13 cellular contexts compared by ENCODE assay signal in genomic region chr13:40640845-40641458, GRCh38. TPM values are rescaled to one million over a fixed set of nuclear protein-coding genes. Genes with fewer than 3 reads are reported as not detected.
DNase-seq lines count a peak whose midpoint lies in the region; ATAC-seq and TF ChIP-seq lines count a peak whose summit lies in the region.
"Had no signal": no experiment of that assay in that cellular context is flagged by ENCODE, and none has a peak within 500 bp of the region (broad histone marks: within the 10 kb centered on the region; RNA-seq: fewer than 3 reads in every experiment).

No MANE protein-coding gene starts in this region.

- H3K4me1 ChIP-seq in PC-3 (ENCODE audit: insufficient read depth, low read length) (0 out of 2 replicates have a peak, but pooled peaks cover 6% of the 10 kb centered on the region), hepatocyte (ENCODE audit: insufficient read depth) (peaks cover 23% of the 10 kb centered on the region)

- H3K9me2 ChIP-seq in PC-3 (replicated peaks; ENCODE audit: low read length) (no peaks in the 10 kb centered on the region), hepatocyte (replicated peaks; ENCODE audit: insufficient read depth) (no peaks in the 10 kb centered on the region)

- H3K9me3 ChIP-seq in PC-3 (ENCODE audit: low read length) (no peaks in the 10 kb centered on the region), hepatocyte (ENCODE audit: low read depth) (no peaks in the 10 kb centered on the region)
- H3K9me3 ChIP-seq: body of pancreas, esophagus muscularis mucosa, sigmoid colon had no signal

- no peak overlapping the region for H3K4me3 Mint-ChIP-seq in activated T-helper 2 cell treated with anti-CD3 and anti-CD28 coated beads, Interferon-gamma antibody, Interleukin-2, Interleukin-4, amounts not matched to agents 10 μg/mL and 5 μg/mL and 100 μg/mL, durations not matched to agents 14 hours and 24 hours and 36 hours (ENCODE audit: low read depth)

- H3K79me2 ChIP-seq in PC-3 (ENCODE audit: low read length), result 0 out of 2 replicates have a peak, but pooled peaks cover 12% of the 10 kb centered on the region
- H3K79me2 ChIP-seq in hepatocyte, result peaks cover 78% of the 10 kb centered on the region

- peaks cover 80% of the 10 kb centered on the region for H3K4me1 Mint-ChIP-seq in activated T-helper 2 cell treated with anti-CD3 and anti-CD28 coated beads, Interferon-gamma antibody, Interleukin-2, Interleukin-4, amounts not matched to agents 10 μg/mL and 5 μg/mL and 100 μg/mL, durations not matched to agents 14 hours and 24 hours and 36 hours (ENCODE audit: low read depth)

- H3F3A ChIP-seq in PC-3 (ENCODE audit: low read length, unreplicated experiment), result no peaks in the 10 kb centered on the region

- intact Hi-C loops in PC-3 (cut with micrococcal nuclease), result no loop called here
- intact Hi-C loops in activated T-helper 2 cell treated with anti-CD3 and anti-CD28 coated beads, Interferon-gamma antibody, Interleukin-2, Interleukin-4, amounts not matched to agents 10 μg/mL and 5 μg/mL and 100 μg/mL, durations not matched to agents 14 hours and 24 hours and 36 hours (cut with micrococcal nuclease), result no loop called here

- H3K36me3 ChIP-seq in PC-3 (ENCODE audit: low read depth, low read length) (no peaks in the 10 kb centered on the region), hepatocyte (replicated peaks; ENCODE audit: insufficient read depth, low read depth) (no peaks in the 10 kb centered on the region)
- H3K36me3 ChIP-seq: esophagus muscularis mucosa, sigmoid colon had no signal

- no TSS peak for BruUV-seq in PC-3 (replicated peaks; lab: Mats Ljungman, UMichigan)

- CTCF ChIA-PET in PC-3 (lab: Charles Lee), result no interaction called here

- H3K4me2 ChIP-seq in PC-3 (ENCODE audit: low read length) (no peak overlapping the region), hepatocyte (no peak overlapping the region)

- H3K27ac ChIP-seq in PC-3 (ENCODE audit: low read length) (no peak overlapping the region), hepatocyte (no peak overlapping the region)
- H3K27ac ChIP-seq: body of pancreas, RWPE1 had no signal

- no peaks in the 10 kb centered on the region for H3K9me3 Mint-ChIP-seq in activated T-helper 2 cell treated with anti-CD3 and anti-CD28 coated beads, Interferon-gamma antibody, Interleukin-2, Interleukin-4, amounts not matched to agents 10 μg/mL and 5 μg/mL and 100 μg/mL, durations not matched to agents 14 hours and 24 hours and 36 hours

- H3K27me3 ChIP-seq in PC-3 (ENCODE audit: low read length) (no peaks in the 10 kb centered on the region), hepatocyte (no peaks in the 10 kb centered on the region)
- H3K27me3 ChIP-seq: body of pancreas, esophagus muscularis mucosa, sigmoid colon had no signal

- no peaks in the 10 kb centered on the region for H3K27me3 Mint-ChIP-seq in activated T-helper 2 cell treated with anti-CD3 and anti-CD28 coated beads, Interferon-gamma antibody, Interleukin-2, Interleukin-4, amounts not matched to agents 10 μg/mL and 5 μg/mL and 100 μg/mL, durations not matched to agents 14 hours and 24 hours and 36 hours (ENCODE audit: low read depth)

- DNase-seq in GDM1 (lab: John Stamatoyannopoulos, UW), result peak; percentile 70
- peak; percentile 37 for DNase-seq in PC-3
- no peak for DNase-seq in activated T-helper 2 cell treated with anti-CD3 and anti-CD28 coated beads, Interferon-gamma antibody, Interleukin-2, Interleukin-4, amounts not matched to agents 10 μg/mL and 5 μg/mL and 100 μg/mL, durations not matched to agents 14 hours and 24 hours and 36 hours (ENCODE audit: low spot score)
- DNase-seq in myocyte (ENCODE audit: low read depth), result peak; percentile 57
- DNase-seq in cerebellum (ENCODE audit: low spot score), result no peak
- DNase-seq in hepatocyte (ENCODE audit: low spot score), result no peak
- DNase-seq: body of pancreas, KG1, sigmoid colon had no signal

- H3K9ac ChIP-seq in PC-3 (ENCODE audit: low read length), result no peak overlapping the region

- TF ChIP-seq CTCF in PC-3 (conservative IDR thresholded peaks at IDR 0.05; ENCODE audit: low read depth, low read length), result no peak
- TF ChIP-seq CTCF in hepatocyte (IDR thresholded peaks at IDR 0.05; ENCODE audit: poor library complexity), result no peak

- ATAC-seq in PC-3, result no peak
- no peak for ATAC-seq in GM19351 (IDR thresholded peaks at IDR 0.05; ENCODE audit: unreplicated experiment)
- no peak for ATAC-seq in HG03135 (IDR thresholded peaks at IDR 0.05; ENCODE audit: unreplicated experiment)
- ATAC-seq: body of pancreas had no signal

- H3K27ac Mint-ChIP-seq in activated T-helper 2 cell treated with anti-CD3 and anti-CD28 coated beads, Interferon-gamma antibody, Interleukin-2, Interleukin-4, amounts not matched to agents 10 μg/mL and 5 μg/mL and 100 μg/mL, durations not matched to agents 14 hours and 24 hours and 36 hours, result peak overlapping the region; percentile 30

- H3K36me3 Mint-ChIP-seq in activated T-helper 2 cell treated with anti-CD3 and anti-CD28 coated beads, Interferon-gamma antibody, Interleukin-2, Interleukin-4, amounts not matched to agents 10 μg/mL and 5 μg/mL and 100 μg/mL, durations not matched to agents 14 hours and 24 hours and 36 hours (ENCODE audit: low read depth), result peaks cover 50% of the 10 kb centered on the region

- POLR2A ChIA-PET in PC-3 (lab: Charles Lee; ENCODE audit: unreplicated experiment), result no interaction called here

- H2AFZ ChIP-seq in PC-3 (ENCODE audit: low read length) (no peak overlapping the region), hepatocyte (no peak overlapping the region)

- H4K20me1 ChIP-seq in PC-3 (ENCODE audit: low read length) (no peaks in the 10 kb centered on the region), hepatocyte (ENCODE audit: insufficient read depth, poor library complexity, severe bottlenecking) (peaks cover 58% of the 10 kb centered on the region)

- WGBS in hepatocyte (ENCODE audit: low lambda C conversion rate, missing lambda C conversion rate), result 97% methylated on average over 11 of the region's 11 CpGs

- H3K4me3 ChIP-seq in PC-3 (ENCODE audit: low read length) (no peak overlapping the region), hepatocyte (no peak overlapping the region)
- H3K4me3 ChIP-seq: body of pancreas, esophagus muscularis mucosa, sigmoid colon had no signal

RNA-seq across cellular contexts. Expression of gene FOXO1, which starts 25.5 kb away (rescaled TPM):
- total RNA-seq in PC-3 (2014; rRNA removed) (2.7 and 3.5 TPM in 2 replicates), myocyte (6.2 and 12.5 TPM in 2 replicates), cerebellum (5.7 TPM), hepatocyte (26.5 and 30.3 TPM in 2 replicates)
- 38.2 and 38.3 TPM in 2 replicates for total RNA-seq in activated T-helper 2 cell treated with anti-CD3 and anti-CD28 coated beads, Interferon-gamma antibody, Interleukin-2, Interleukin-4, amounts not matched to agents 10 μg/mL and 5 μg/mL and 100 μg/mL, durations not matched to agents 14 hours and 24 hours and 36 hours
- polyA plus RNA-seq in myocyte (2012), result 4.4 TPM
- polyA plus RNA-seq in hepatocyte, result 35.2 and 48.3 TPM in 2 replicates

Comparison
In these comparisons a context has a peak if more than half of its experiments do, and no peak if none do; other contexts are left out.
1. DNase-seq: peak in GDM1 (single experiment), PC-3 (single experiment) and myocyte (single experiment); none in activated T-helper 2 cell treated with anti-CD3 and anti-CD28 coated beads, Interferon-gamma antibody, Interleukin-2, Interleukin-4, amounts not matched to agents 10 μg/mL and 5 μg/mL and 100 μg/mL, durations not matched to agents 14 hours and 24 hours and 36 hours (single experiment), cerebellum (single experiment) and hepatocyte (single experiment).